Comparison of ENCODE assay signal across 9 cellular contexts in genomic region chr1:212671342-212672031, GRCh38. TPM values are rescaled to one million over a fixed set of nuclear protein-coding genes. Genes with fewer than 3 reads are reported as not detected.
DNase-seq lines count a peak whose midpoint lies in the region; ATAC-seq and TF ChIP-seq lines count a peak whose summit lies in the region.
"Had no signal": no experiment of that assay in that cellular context is flagged by ENCODE, and none has a peak within 500 bp of the region (broad histone marks: within the 10 kb centered on the region; RNA-seq: fewer than 3 reads in every experiment).

No MANE protein-coding gene starts in this region.

- peaks cover 0 to 14% (median 0%) of the 10 kb centered on the region in 4 donors for H3K4me1 ChIP-seq in Peyer's patch

- DNase-seq in activated T-cell treated with anti-CD3 and anti-CD28 coated beads, Interleukin-2, amount 50 U/mL, for 24 hours = peak; percentile 25
- no peak for DNase-seq in activated T-cell treated with anti-CD3 and anti-CD28 coated beads for 4 hours
- peak; percentile 86 for DNase-seq in MG63
- peak in 2 of 3 donors; percentile 37 to 59 for DNase-seq in Peyer's patch
- DNase-seq in natural killer cell treated with Interleukin-12 subunit alpha and Interleukin-12 subunit beta and Interleukin-15 and Interleukin-18, amount 100 ng/mL, for 72 hours (ENCODE audit: low spot score) = no peak
- DNase-seq in left colon = no peak

- TF ChIP-seq CTCF in Peyer's patch (IDR thresholded peaks at IDR 0.05) = no peak

- no peaks in the 10 kb centered on the region for H3K9me3 Mint-ChIP-seq in activated T-cell treated with anti-CD3 and anti-CD28 coated beads, Interleukin-2, amount 50 U/mL, for 24 hours
- H3K9me3 Mint-ChIP-seq in natural killer cell treated with Interleukin-12 subunit alpha and Interleukin-12 subunit beta and Interleukin-15 and Interleukin-18, amount 100 ng/mL, for 72 hours = no peaks in the 10 kb centered on the region
- H3K9me3 Mint-ChIP-seq: T-cell had no signal

- TF ChIP-seq POLR2A in Peyer's patch (IDR thresholded peaks at IDR 0.05) = no peak

- H3K4me3 ChIP-seq in MG63 (no peak overlapping the region; the same call in 1 of the 2 replicates), Peyer's patch (no peak overlapping the region)

- H3K36me3 ChIP-seq in MG63 = no peaks in the 10 kb centered on the region
- H3K36me3 ChIP-seq in Peyer's patch = no peaks in the 10 kb centered on the region

- no peaks in the 10 kb centered on the region for H3K9me3 ChIP-seq in MG63
- H3K9me3 ChIP-seq in Peyer's patch = no peaks in the 10 kb centered on the region

- intact Hi-C loops in left colon (cut with DNase I, micrococcal nuclease) = loop anchor here in 1 of 2 donors (10.0 kb wide), 1 partner anchor 113 kb away; no protein-coding TSS in a partner anchor

- ATAC-seq in esophagus mucosa (peak; percentile 68), HG03095 (IDR thresholded peaks at IDR 0.05; ENCODE audit: unreplicated experiment) (no peak), left colon (no peak)
- peak; percentile 41 to 52 for ATAC-seq in natural killer cell treated with Interleukin-12 subunit alpha and Interleukin-12 subunit beta and Interleukin-15 and Interleukin-18, amount 100 ng/mL, for 72 hours
- ATAC-seq: T-cell had no signal

- H3K4me1 Mint-ChIP-seq in activated T-cell treated with anti-CD3 and anti-CD28 coated beads, Interleukin-2, amount 50 U/mL, for 24 hours (ENCODE audit: low read depth) = peaks cover 21% of the 10 kb centered on the region
- peaks cover 21 to 33% of the 10 kb centered on the region in 2 donors for H3K4me1 Mint-ChIP-seq in natural killer cell treated with Interleukin-12 subunit alpha and Interleukin-12 subunit beta and Interleukin-15 and Interleukin-18, amount 100 ng/mL, for 72 hours (ENCODE audit: low read depth in 2 of 2)

- no peak overlapping the region for H3K27ac Mint-ChIP-seq in activated T-cell treated with anti-CD3 and anti-CD28 coated beads, Interleukin-2, amount 50 U/mL, for 24 hours
- H3K27ac Mint-ChIP-seq in natural killer cell treated with Interleukin-12 subunit alpha and Interleukin-12 subunit beta and Interleukin-15 and Interleukin-18, amount 100 ng/mL, for 72 hours = no peak overlapping the region
- H3K27ac Mint-ChIP-seq: T-cell had no signal

- H3K27me3 Mint-ChIP-seq in activated T-cell treated with anti-CD3 and anti-CD28 coated beads, Interleukin-2, amount 50 U/mL, for 24 hours = peaks cover 28% of the 10 kb centered on the region
- peaks cover 20 to 26% of the 10 kb centered on the region in 2 donors for H3K27me3 Mint-ChIP-seq in natural killer cell treated with Interleukin-12 subunit alpha and Interleukin-12 subunit beta and Interleukin-15 and Interleukin-18, amount 100 ng/mL, for 72 hours

- no peak overlapping the region for H3K27ac ChIP-seq in Peyer's patch

- peaks cover 4% of the 10 kb centered on the region; the same call in 1 of the 2 replicates for H3K27me3 ChIP-seq in MG63
- H3K27me3 ChIP-seq in Peyer's patch = no peaks in the 10 kb centered on the region

- no peak overlapping the region for H3K4me3 Mint-ChIP-seq in activated T-cell treated with anti-CD3 and anti-CD28 coated beads, Interleukin-2, amount 50 U/mL, for 24 hours
- peak overlapping the region; percentile 31 for H3K4me3 Mint-ChIP-seq in natural killer cell treated with Interleukin-12 subunit alpha and Interleukin-12 subunit beta and Interleukin-15 and Interleukin-18, amount 100 ng/mL, for 72 hours
- H3K4me3 Mint-ChIP-seq: T-cell had no signal

- H3K36me3 Mint-ChIP-seq in activated T-cell treated with anti-CD3 and anti-CD28 coated beads, Interleukin-2, amount 50 U/mL, for 24 hours (ENCODE audit: low read depth) = no peaks in the 10 kb centered on the region
- H3K36me3 Mint-ChIP-seq in natural killer cell treated with Interleukin-12 subunit alpha and Interleukin-12 subunit beta and Interleukin-15 and Interleukin-18, amount 100 ng/mL, for 72 hours = no peaks in the 10 kb centered on the region
- H3K36me3 Mint-ChIP-seq: T-cell had no signal

RNA-seq across cellular contexts. Expression of gene BATF3, which starts 28.2 kb away (rescaled TPM):
- 2.3 and 3.2 TPM in 2 replicates for total RNA-seq in MG63 (2014; rRNA removed; shearing (Covaris generic); ENCODE audit: low replicate concordance)
- total RNA-seq in Peyer's patch (1 to 10 TPM in 3 of 4 donors, not detected in 1; 2.1 to 6.6 (median 4.7) TPM), esophagus mucosa (0.68 TPM), left colon (1 to 10 TPM in 1 of 2 donors, under 1 TPM in 1; 0.92 to 1.1 TPM)
- total RNA-seq in natural killer cell treated with Interleukin-12 subunit alpha and Interleukin-12 subunit beta and Interleukin-15 and Interleukin-18, amount 100 ng/mL, for 72 hours = 100 to 1,000 TPM in 1 of 2 donors, 10 to 100 TPM in 1; 46.6 to 137 TPM

Comparison
In these comparisons a context has a peak if more than half of its experiments do, and no peak if none do; other contexts are left out.
1. DNase-seq: peak in activated T-cell treated with anti-CD3 and anti-CD28 coated beads, Interleukin-2, amount 50 U/mL, for 24 hours (single experiment), MG63 (single experiment) and Peyer's patch (2 of 3); none in activated T-cell treated with anti-CD3 and anti-CD28 coated beads for 4 hours (single experiment), natural killer cell treated with Interleukin-12 subunit alpha and Interleukin-12 subunit beta and Interleukin-15 and Interleukin-18, amount 100 ng/mL, for 72 hours (single experiment) and left colon (0 of 2).
2. ATAC-seq: peak in esophagus mucosa (single experiment) and natural killer cell treated with Interleukin-12 subunit alpha and Interleukin-12 subunit beta and Interleukin-15 and Interleukin-18, amount 100 ng/mL, for 72 hours (2 of 2); none in HG03095 (single experiment) and left colon (single experiment).
3. RNA of gene BATF3, which starts 28.2 kb away (total RNA-seq): 46.6 to 137 TPM in natural killer cell treated with Interleukin-12 subunit alpha and Interleukin-12 subunit beta and Interleukin-15 and Interleukin-18, amount 100 ng/mL, for 72 hours; 2.1 to 6.6 TPM in Peyer's patch, 2.3 to 3.2 TPM in MG63, 0.92 to 1.1 TPM in left colon and 0.68 TPM in esophagus mucosa (single experiment); every median in the first group is over 4 times any median in the second.